13 cellular contexts compared by ENCODE assay signal in the genomic region with DNA sequence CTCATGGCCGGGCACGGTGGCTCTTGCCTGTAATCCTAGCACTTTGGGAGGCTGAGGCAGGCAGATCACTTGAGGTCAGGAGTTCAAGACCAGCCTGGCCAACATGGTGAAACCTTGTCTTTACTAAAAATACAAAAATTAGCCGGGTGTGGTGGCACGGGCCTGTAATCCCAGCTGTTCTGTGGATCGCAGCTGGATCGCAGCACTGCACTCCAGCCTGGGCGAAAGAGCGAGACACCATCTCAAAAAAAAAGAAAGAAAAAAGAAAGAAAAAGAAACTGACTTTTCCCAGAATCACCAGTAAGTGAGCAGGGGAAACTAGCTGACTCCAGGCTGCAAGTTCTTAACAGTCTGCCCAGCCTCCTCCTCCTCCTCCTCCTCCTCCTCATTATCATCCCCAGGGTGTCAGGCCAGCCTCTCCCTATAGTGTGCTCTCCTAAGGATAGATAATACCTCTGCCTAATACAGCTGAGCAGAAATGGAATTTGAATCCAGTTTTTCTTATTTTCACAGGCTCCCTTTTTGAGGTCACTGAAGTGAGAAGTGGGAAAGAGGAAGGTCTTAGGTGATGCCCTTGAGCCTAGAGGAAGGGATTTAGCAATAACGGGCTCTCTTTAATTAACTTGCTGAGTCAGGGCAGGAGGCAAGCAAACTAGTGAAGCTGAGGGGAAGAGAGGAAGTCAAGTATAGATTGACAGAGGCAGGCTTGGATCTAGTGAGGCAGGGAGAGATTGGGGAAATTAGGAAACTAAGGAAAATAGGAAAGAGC. TPM values are rescaled to one million over a fixed set of nuclear protein-coding genes. Genes with fewer than 3 reads are reported as not detected.
A peak's percentile ranks its signal among the peaks of the same experiment; 100 is the strongest.
DNase-seq lines count a peak whose midpoint lies in the region; ATAC-seq, FAIRE-seq and TF ChIP-seq lines count a peak whose summit lies in the region.
"Had no signal": no experiment of that assay in that cellular context is flagged by ENCODE, and none has a peak within 500 bp of the region (broad histone marks: within the 10 kb centered on the region; RNA-seq: fewer than 3 reads in every experiment).

No MANE protein-coding gene starts in this region.

- peak overlapping the region; percentile 39 for H2AFZ ChIP-seq in neuronal stem cell (ENCODE audit: low read length)

- no peak for TF ChIP-seq POLR2A in GM12892 (IDR thresholded peaks at IDR 0.05; ENCODE audit: low read depth, low read length)

- H2BK5ac ChIP-seq in neuronal stem cell (ENCODE audit: low read length): no peak overlapping the region

- no peak overlapping the region for H2AK5ac ChIP-seq in neuronal stem cell (ENCODE audit: low read depth, low read length)

- no peak overlapping the region for H2BK120ac ChIP-seq in neuronal stem cell (ENCODE audit: low read depth, low read length)

- H3K4me3 ChIP-seq in neuronal stem cell (ENCODE audit: low read length in 2 of 2): no peak overlapping the region
- H3K4me3 ChIP-seq: thoracic aorta had no signal

- H3K4me1 Mint-ChIP-seq in endothelial cell (ENCODE audit: unreplicated experiment): peaks cover 5% of the 10 kb centered on the region

- TF ChIP-seq CTCF in endothelial cell (IDR thresholded peaks at IDR 0.05; ENCODE audit: unreplicated experiment): no peak

- H3K23ac ChIP-seq in neuronal stem cell (ENCODE audit: low read depth, low read length, poor library complexity): no peak overlapping the region

- no peak overlapping the region for H3K4me2 ChIP-seq in neuronal stem cell (ENCODE audit: insufficient read depth, low read length, poor library complexity, severe bottlenecking)

- H3K4me1 ChIP-seq in neuronal stem cell (ENCODE audit: control insufficient read depth in 2 of 2, insufficient read depth in 1 of 2, low read depth in 1 of 2, low read length in 2 of 2): no peaks in the 10 kb centered on the region

- no peak overlapping the region for H2BK15ac ChIP-seq in neuronal stem cell (ENCODE audit: low read length)

- no peak for ATAC-seq in HG03039 (IDR thresholded peaks at IDR 0.05; ENCODE audit: unreplicated experiment)
- no peak for ATAC-seq in HG02588 (IDR thresholded peaks at IDR 0.05; ENCODE audit: unreplicated experiment)

- H3K27ac ChIP-seq in neuronal stem cell (replicated peaks; ENCODE audit: low read length): no peak overlapping the region
- H3K27ac ChIP-seq: thoracic aorta had no signal

- no peak overlapping the region for H3K9ac ChIP-seq in neuronal stem cell (ENCODE audit: low read depth, low read length, poor library complexity)

- peaks cover 3% of the 10 kb centered on the region for H3K27me3 Mint-ChIP-seq in endothelial cell (ENCODE audit: unreplicated experiment)
- H3K27me3 Mint-ChIP-seq: progenitor cell of endocrine pancreas had no signal

- WGBS in neuronal stem cell (ENCODE audit: extremely low coverage in 2 of 2, insufficient read length in 2 of 2, insufficient replicate concordance in 1 of 2), 2 donors: no CpG with 5 or more reads among the region's 9 CpGs

- H4K8ac ChIP-seq in neuronal stem cell (ENCODE audit: low read depth, low read length): no peak overlapping the region

- H3K27me3 ChIP-seq in neuronal stem cell (ENCODE audit: control insufficient read depth in 3 of 3, insufficient read depth in 3 of 3, low read depth in 1 of 3, low read length in 3 of 3): no peaks in the 10 kb centered on the region

- no peak overlapping the region for H3K4ac ChIP-seq in neuronal stem cell (ENCODE audit: low read length)

- no peak overlapping the region for H3K14ac ChIP-seq in neuronal stem cell (ENCODE audit: low read length)

- H3K36me3 Mint-ChIP-seq in endothelial cell (ENCODE audit: low read depth, unreplicated experiment): no peaks in the 10 kb centered on the region
- H3K36me3 Mint-ChIP-seq: CD4-positive, CD25-positive, alpha-beta regulatory T cell had no signal

- DNase-seq in ELR (ENCODE audit: low read depth) (peak; percentile 7), NOMO-1 treated with DMSO at 0.1 percent for 48 hours (lab: John Stamatoyannopoulos, UW; ENCODE audit: unreplicated experiment) (peak; percentile 95), endothelial cell (ENCODE audit: low spot score) (no peak), neuronal stem cell (ENCODE audit: low spot score) (no peak), NCI-H2081 treated with DMSO at 0.1 percent for 48 hours (lab: John Stamatoyannopoulos, UW) (no peak), GM12892 (ENCODE audit: insufficient read length) (no peak)
- DNase-seq: CD4-positive, CD25-positive, alpha-beta regulatory T cell; cerebellar nuclear complex; NCI-H187 treated with DMSO at 0.1 percent for 48 hours had no signal

- no peak overlapping the region for H2BK12ac ChIP-seq in neuronal stem cell (ENCODE audit: low read length)

- no peak for FAIRE-seq in GM12892 (lab: Jason Lieb, UNC)

- H3K4me3 Mint-ChIP-seq in endothelial cell (ENCODE audit: unreplicated experiment): no peak overlapping the region
- H3K4me3 Mint-ChIP-seq: CD4-positive, CD25-positive, alpha-beta regulatory T cell had no signal

- no peaks in the 10 kb centered on the region for H3K79me1 ChIP-seq in neuronal stem cell (ENCODE audit: low read depth, low read length)

- H3K27ac Mint-ChIP-seq in endothelial cell (ENCODE audit: unreplicated experiment): peak overlapping the region; percentile 23
- H3K27ac Mint-ChIP-seq: CD4-positive, CD25-positive, alpha-beta regulatory T cell; progenitor cell of endocrine pancreas had no signal

- no peaks in the 10 kb centered on the region for H3K9me3 Mint-ChIP-seq in endothelial cell (ENCODE audit: unreplicated experiment)
- H3K9me3 Mint-ChIP-seq: CD4-positive, CD25-positive, alpha-beta regulatory T cell had no signal

- H3K9me3 ChIP-seq in neuronal stem cell (replicated peaks in 1 of 2; ENCODE audit: control insufficient read depth in 2 of 2, insufficient read depth in 1 of 2, low read depth in 1 of 2, low read length in 2 of 2): no peaks in the 10 kb centered on the region
- H3K9me3 ChIP-seq: thoracic aorta had no signal

- no peak overlapping the region for H3K18ac ChIP-seq in neuronal stem cell (ENCODE audit: low read length)

- no peaks in the 10 kb centered on the region for H3K36me3 ChIP-seq in neuronal stem cell (replicated peaks in 1 of 2; ENCODE audit: control insufficient read depth in 2 of 2, insufficient read depth in 2 of 2, low read length in 2 of 2)
- H3K36me3 ChIP-seq: thoracic aorta had no signal

- H4K91ac ChIP-seq in neuronal stem cell (ENCODE audit: low read depth, low read length, poor library complexity): no peak overlapping the region

RNA-seq across cellular contexts. Expression of gene ELF2, which starts 11.8 kb away (rescaled TPM):
- total RNA-seq in endothelial cell (ENCODE audit: unreplicated experiment): 48.0 TPM
- polyA plus RNA-seq in neuronal stem cell (2013, experiment 1 of 2): 22.2 TPM
- 22.4 TPM for polyA plus RNA-seq in neuronal stem cell (2013, experiment 2 of 2)
- 17.1 TPM for polyA plus RNA-seq in GM12892 (2012; ENCODE audit: missing spikeins)

Comparison
In these comparisons a context has a peak if more than half of its experiments do, and no peak if none do; other contexts are left out.
1. DNase-seq: peak in ELR (single experiment) and NOMO-1 treated with DMSO at 0.1 percent for 48 hours (single experiment); none in endothelial cell (single experiment), neuronal stem cell (single experiment), NCI-H2081 treated with DMSO at 0.1 percent for 48 hours (single experiment) and GM12892 (single experiment).